Comparison of ENCODE assay signal across 9 cellular contexts in the genomic region with DNA sequence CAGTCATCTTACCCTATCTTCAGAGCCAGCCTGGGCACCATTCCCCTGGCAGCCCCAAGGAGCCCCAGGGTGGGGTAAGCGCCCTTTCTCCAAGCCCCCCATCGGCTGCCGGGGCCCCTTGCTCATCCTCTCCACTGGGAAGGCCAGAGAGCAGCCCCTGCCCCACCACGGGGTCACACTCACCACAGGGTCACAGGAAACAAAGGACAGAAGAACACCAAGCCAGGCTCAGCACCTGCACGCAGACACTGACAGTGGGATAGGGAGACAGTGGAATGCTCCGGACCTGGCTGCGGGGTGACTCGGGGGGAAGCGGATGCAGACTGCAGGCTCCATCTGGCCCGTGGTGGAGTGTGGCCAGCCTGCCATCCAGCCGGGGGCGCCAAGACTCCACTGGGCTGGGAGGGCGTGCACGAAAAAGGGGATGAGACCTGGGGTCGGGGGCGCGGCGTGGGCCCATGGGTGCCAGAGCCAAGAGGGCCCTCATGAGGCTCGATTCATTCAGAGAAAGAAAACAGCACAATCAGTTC. TPM values are rescaled to one million over a fixed set of nuclear protein-coding genes. Genes with fewer than 3 reads are reported as not detected.
DNase-seq lines count a peak whose midpoint lies in the region; ATAC-seq and TF ChIP-seq lines count a peak whose summit lies in the region.
"Had no signal": no experiment of that assay in that cellular context is flagged by ENCODE, and none has a peak within 500 bp of the region (broad histone marks: within the 10 kb centered on the region; RNA-seq: fewer than 3 reads in every experiment).

No MANE protein-coding gene starts in this region.

- no peaks in the 10 kb centered on the region for H3K9me3 ChIP-seq in BLaER1
- H3K9me3 ChIP-seq in DND-41 (ENCODE audit: insufficient read depth, low read length, severe bottlenecking) = no peaks in the 10 kb centered on the region
- H3K9me3 ChIP-seq: Caco-2 had no signal

- no peaks in the 10 kb centered on the region for H3K9me3 Mint-ChIP-seq in central memory CD8-positive, alpha-beta T cell

- TF ChIP-seq CTCF in DND-41 (IDR thresholded peaks at IDR 0.05; ENCODE audit: borderline replicate concordance, extremely low read depth, low read length, poor library complexity, severe bottlenecking) = peak; percentile 39

- peaks cover 7% of the 10 kb centered on the region for H3K36me3 Mint-ChIP-seq in central memory CD8-positive, alpha-beta T cell (ENCODE audit: insufficient read depth)

- H3K36me3 ChIP-seq in BLaER1 = peaks cover 34% of the 10 kb centered on the region
- H3K36me3 ChIP-seq in DND-41 (ENCODE audit: insufficient read depth, low read length) = peaks cover 95% of the 10 kb centered on the region

- ATAC-seq in DND-41 (ENCODE audit: insufficient read depth, low read depth) = no peak
- no peak for ATAC-seq in central memory CD8-positive, alpha-beta T cell (replicated peaks; ENCODE audit: extremely low read depth, poor library complexity, severe bottlenecking)

- no peaks in the 10 kb centered on the region for H3K27me3 ChIP-seq in BLaER1
- no peaks in the 10 kb centered on the region for H3K27me3 ChIP-seq in DND-41 (ENCODE audit: insufficient read depth, low read length, poor library complexity)

- H3K4me3 ChIP-seq in BLaER1 (no peak overlapping the region), DND-41 (ENCODE audit: low read depth in 1 of 2, low read length in 2 of 2) (no peak overlapping the region)

- peaks cover 31% of the 10 kb centered on the region for H3K4me1 Mint-ChIP-seq in central memory CD8-positive, alpha-beta T cell

- H4K20me1 ChIP-seq in BLaER1 = peaks cover 90% of the 10 kb centered on the region
- peaks cover 93% of the 10 kb centered on the region for H4K20me1 ChIP-seq in DND-41 (ENCODE audit: insufficient read depth, low read length)

- H3K9ac ChIP-seq in BLaER1 (no peak overlapping the region), DND-41 (ENCODE audit: low read depth, low read length) (no peak overlapping the region)

- peaks cover 100% of the 10 kb centered on the region for H3K79me2 ChIP-seq in DND-41 (ENCODE audit: insufficient read depth, low read length)

- peak overlapping the region; percentile 62 for H3K27ac ChIP-seq in BLaER1
- H3K27ac ChIP-seq in DND-41 (ENCODE audit: low read length) = no peak overlapping the region

- peak overlapping the region; percentile 55 for H3K27ac Mint-ChIP-seq in central memory CD8-positive, alpha-beta T cell (ENCODE audit: low read depth)

- DNase-seq in DND-41 (no peak), mesenteric fat pad (ENCODE audit: low spot score) (peak; percentile 78), GM03348 (ENCODE audit: low spot score) (no peak), NCI-H2171 treated with DMSO at 0.1 percent for 48 hours (lab: John Stamatoyannopoulos, UW) (no peak), DMS53 (lab: John Stamatoyannopoulos, UW) (no peak)
- DNase-seq in central memory CD8-positive, alpha-beta T cell (ENCODE audit: low spot score in 2 of 2) = no peak
- DNase-seq: Caco-2, NCI-H1417 had no signal

- H3K4me3 Mint-ChIP-seq in central memory CD8-positive, alpha-beta T cell = no peak overlapping the region

- H3K4me1 ChIP-seq in BLaER1 (peaks cover 94% of the 10 kb centered on the region), DND-41 (ENCODE audit: insufficient read depth, low read length) (peaks cover 53% of the 10 kb centered on the region)
- H3K4me1 ChIP-seq: Caco-2 had no signal

- no peaks in the 10 kb centered on the region for H3K27me3 Mint-ChIP-seq in central memory CD8-positive, alpha-beta T cell

- H2AFZ ChIP-seq in DND-41 (ENCODE audit: low read depth, low read length) = no peak overlapping the region

- H3K4me2 ChIP-seq in BLaER1 (peak overlapping the region; percentile 53; the same call in 1 of the 2 replicates), DND-41 (ENCODE audit: insufficient read depth, low read length) (no peak overlapping the region)

RNA-seq across cellular contexts. Expression of a gene that starts 21.1 kb away (rescaled TPM):
- total RNA-seq in mesenteric fat pad = 44.9 TPM
